ENCODE assay signal across 9 cellular contexts in genomic region chr20:653590-654426, GRCh38. TPM values are rescaled to one million over a fixed set of nuclear protein-coding genes. Genes with fewer than 3 reads are reported as not detected.
A peak's percentile ranks its signal among the peaks of the same experiment; 100 is the strongest.
DNase-seq lines count a peak whose midpoint lies in the region; TF ChIP-seq lines count a peak whose summit lies in the region.
"Had no signal": no experiment of that assay in that cellular context is flagged by ENCODE, and none has a peak within 500 bp of the region (broad histone marks: within the 10 kb centered on the region; RNA-seq: fewer than 3 reads in every experiment).

No MANE protein-coding gene starts in this region.

- peak overlapping the region; percentile 36 for H2AFZ ChIP-seq in mesenchymal stem cell (ENCODE audit: low read depth, low read length)

- H3K9ac ChIP-seq in mesenchymal stem cell (ENCODE audit: low read length) = peak overlapping the region; percentile 91

- H3K9me3 ChIP-seq in cardiac muscle cell (ENCODE audit: low read depth) (no peaks in the 10 kb centered on the region), mesenchymal stem cell (ENCODE audit: control insufficient read depth, low read length) (no peaks in the 10 kb centered on the region), uterus (no peaks in the 10 kb centered on the region)

- intact Hi-C loops in cardiac septum (cut with DNase I) (no loop called here), uterus (cut with DNase I; ENCODE audit: low total_unique reads) (no loop called here)

- TF ChIP-seq CTCF in cardiac muscle cell (IDR thresholded peaks at IDR 0.05; ENCODE audit: low read depth, low read length) = no peak
- no peak for TF ChIP-seq CTCF in brain microvascular endothelial cell (IDR thresholded peaks at IDR 0.05; ENCODE audit: low read depth, low read length, missing control alignments)
- TF ChIP-seq CTCF in uterus (IDR thresholded peaks at IDR 0.05) = no peak

- DNase-seq in cardiac muscle cell (ENCODE audit: low read depth in 1 of 2, low spot score in 1 of 2) (no peak), cardiac septum (ENCODE audit: low spot score) (no peak), brain microvascular endothelial cell (no peak), mesenchymal stem cell (no peak), uterus (no peak), amygdala (lab: John Stamatoyannopoulos, UW) (no peak), NCI-H146 treated with DMSO at 0.1 percent for 48 hours (lab: John Stamatoyannopoulos, UW; ENCODE audit: unreplicated experiment) (no peak)
- DNase-seq in effector CD4-positive, alpha-beta T cell = no peak

- no peak overlapping the region for H3K23ac ChIP-seq in mesenchymal stem cell (ENCODE audit: low read length in 2 of 2)

- in situ Hi-C loops in brain microvascular endothelial cell (cut with HindIII; ENCODE audit: low pct_ligation_motif_present, low sequenced_read_pairs) = no loop called here

- peaks cover 5% of the 10 kb centered on the region for H3K36me3 ChIP-seq in cardiac muscle cell
- peaks cover 13% of the 10 kb centered on the region for H3K36me3 ChIP-seq in brain microvascular endothelial cell (replicated peaks)
- peaks cover 11 to 20% of the 10 kb centered on the region in 2 experiments for H3K36me3 ChIP-seq in mesenchymal stem cell (ENCODE audit: control insufficient read depth in 1 of 2, insufficient read depth in 2 of 2, low read depth in 1 of 2, low read length in 2 of 2)
- H3K36me3 ChIP-seq in uterus = no peaks in the 10 kb centered on the region

- H2AK5ac ChIP-seq in mesenchymal stem cell (ENCODE audit: low read length, severe bottlenecking) = peak overlapping the region; percentile 68

- H3K4me1 ChIP-seq in cardiac muscle cell (ENCODE audit: low read depth) (peaks cover 13% of the 10 kb centered on the region), mesenchymal stem cell (ENCODE audit: control insufficient read depth, insufficient read depth, low read depth, low read length) (peaks cover 16% of the 10 kb centered on the region), uterus (no peaks in the 10 kb centered on the region)

- H4K91ac ChIP-seq in mesenchymal stem cell (ENCODE audit: low read length) = peak overlapping the region; percentile 69

- H2BK120ac ChIP-seq in mesenchymal stem cell (ENCODE audit: low read depth, low read length) = no peak overlapping the region

- H4K8ac ChIP-seq in mesenchymal stem cell (ENCODE audit: low read length) = peak overlapping the region; percentile 82

- H3K4ac ChIP-seq in mesenchymal stem cell (ENCODE audit: low read depth in 1 of 2, low read length in 2 of 2) = peak overlapping the region in 1 of 2 experiments; percentile 19

- peak overlapping the region; percentile 44 for H2BK15ac ChIP-seq in mesenchymal stem cell (ENCODE audit: low read depth, poor library complexity, severe bottlenecking)

- 45% methylated on average over 26 of the region's 31 CpGs for WGBS in mesenchymal stem cell

- H3K14ac ChIP-seq in mesenchymal stem cell (ENCODE audit: low read length in 2 of 2) = peak overlapping the region in 1 of 2 experiments; percentile 85

- H3K4me3 ChIP-seq in cardiac muscle cell (peak overlapping the region; percentile 33), brain microvascular endothelial cell (ENCODE audit: low read depth, low read length) (peak overlapping the region; percentile 86), mesenchymal stem cell (ENCODE audit: insufficient read depth in 1 of 2, low read depth in 1 of 2, low read length in 2 of 2) (peak overlapping the region; percentile 79 to 99), uterus (peak overlapping the region; percentile 50 to 77)

- no peak for TF ChIP-seq POLR2A in uterus (IDR thresholded peaks at IDR 0.05)

- H3K27me3 ChIP-seq in cardiac muscle cell (no peaks in the 10 kb centered on the region), brain microvascular endothelial cell (replicated peaks) (no peaks in the 10 kb centered on the region), mesenchymal stem cell (ENCODE audit: control insufficient read depth in 1 of 2, insufficient read depth in 1 of 2, low read length in 2 of 2) (peaks cover 29 to 30% of the 10 kb centered on the region in 2 experiments), uterus (no peaks in the 10 kb centered on the region)

- H2BK5ac ChIP-seq in mesenchymal stem cell (ENCODE audit: low read depth, low read length, poor library complexity, severe bottlenecking) = no peak overlapping the region

- peak overlapping the region in 1 of 2 experiments; percentile 12 for H2BK12ac ChIP-seq in mesenchymal stem cell (ENCODE audit: low read length in 2 of 2)

- H3K4me2 ChIP-seq in mesenchymal stem cell (ENCODE audit: low read length, poor library complexity, severe bottlenecking) = peak overlapping the region; percentile 70

- H3K79me1 ChIP-seq in mesenchymal stem cell (replicated peaks; ENCODE audit: low read length, poor library complexity, severe bottlenecking) = peaks cover 19% of the 10 kb centered on the region

- no peak overlapping the region for H3K27ac ChIP-seq in cardiac muscle cell
- H3K27ac ChIP-seq in brain microvascular endothelial cell = peak overlapping the region; percentile 97
- H3K27ac ChIP-seq in mesenchymal stem cell (ENCODE audit: low read length, poor library complexity, severe bottlenecking) = peak overlapping the region; percentile 27
- H3K27ac ChIP-seq in uterus = peak overlapping the region; percentile 77 to 93

- peak overlapping the region; percentile 58 to 67 for H3K18ac ChIP-seq in mesenchymal stem cell (ENCODE audit: low read depth in 1 of 2, low read length in 2 of 2)

RNA-seq across cellular contexts. Expression of gene SRXN1, which starts 0.8 kb away (rescaled TPM):
- total RNA-seq in cardiac muscle cell = 19.4 and 21.6 TPM in 2 replicates
- 21.4 and 26.0 TPM in 2 replicates for polyA plus RNA-seq in cardiac muscle cell
- 38.4 TPM for total RNA-seq in cardiac septum
- polyA plus RNA-seq in mesenchymal stem cell (2013, experiment 1 of 2) = 24.9 TPM
- polyA plus RNA-seq in mesenchymal stem cell (2013, experiment 2 of 2) = 25.0 TPM
- 10 to 100 TPM in 3 of 4 donors, 1 to 10 TPM in 1; 6.1 to 33.2 (median 16.6) TPM for total RNA-seq in uterus

RNA-seq across cellular contexts. Expression of gene SCRT2, which starts 21.8 kb away (rescaled TPM):
- total RNA-seq in cardiac muscle cell = not detected in 2 replicates
- polyA plus RNA-seq in cardiac muscle cell = not detected in 2 replicates
- not detected for total RNA-seq in cardiac septum
- not detected for polyA plus RNA-seq in mesenchymal stem cell (2013, experiment 1 of 2)
- not detected for polyA plus RNA-seq in mesenchymal stem cell (2013, experiment 2 of 2)
- not detected for total RNA-seq in uterus
- total RNA-seq: activated CD8-positive, alpha-beta memory T cell treated with anti-CD3 and anti-CD28 coated beads for 36 hours had no signal

RNA-seq across cellular contexts. Expression of gene TCF15, which starts 43.7 kb away (rescaled TPM):
- 0.11 and 0.86 TPM in 2 replicates for total RNA-seq in cardiac muscle cell
- polyA plus RNA-seq in cardiac muscle cell = 2.4 and 3.0 TPM in 2 replicates
- total RNA-seq in cardiac septum = 4.8 TPM
- polyA plus RNA-seq in mesenchymal stem cell (2013, experiment 1 of 2) = not detected
- not detected for polyA plus RNA-seq in mesenchymal stem cell (2013, experiment 2 of 2)
- total RNA-seq in uterus = 1 to 10 TPM in 1 of 4 donors, under 1 TPM in 2, not detected in 1; 0.51 to 1.0 (median 0.97) TPM
- total RNA-seq: activated CD8-positive, alpha-beta memory T cell treated with anti-CD3 and anti-CD28 coated beads for 36 hours had no signal

Comparison
In these comparisons a context has a peak if more than half of its experiments do, and no peak if none do; other contexts are left out.
1. H3K4me3 ChIP-seq: peak in every context shown above with its lines; median percentile 89 in mesenchymal stem cell; 86 in brain microvascular endothelial cell; 64 in uterus; 33 in cardiac muscle cell.